18 cellular contexts compared by ENCODE assay signal in genomic region chr3:52265387-52265786, GRCh38. TPM values are rescaled to one million over a fixed set of nuclear protein-coding genes. Genes with fewer than 3 reads are reported as not detected.
A peak's percentile ranks its signal among the peaks of the same experiment; 100 is the strongest.
DNase-seq lines count a peak whose midpoint lies in the region; ATAC-seq and TF ChIP-seq lines count a peak whose summit lies in the region.
"Had no signal": no experiment of that assay in that cellular context is flagged by ENCODE, and none has a peak within 500 bp of the region (broad histone marks: within the 10 kb centered on the region; RNA-seq: fewer than 3 reads in every experiment).

No MANE protein-coding gene starts in this region.

- intact Hi-C loops in ovary (cut with DNase I), result no loop called here

- H3K27ac Mint-ChIP-seq in activated naive CD4-positive, alpha-beta T cell treated with anti-CD3 and anti-CD28 coated beads, Interleukin-2, amount 10 ng/mL, durations not matched to agents 7 days and 5 days, result peak overlapping the region; percentile 50
- H3K27ac Mint-ChIP-seq in activated naive CD8-positive, alpha-beta T cell treated with anti-CD3 and anti-CD28 coated beads for 36 hours, result peak overlapping the region; percentile 31
- peak overlapping the region; percentile 72 for H3K27ac Mint-ChIP-seq in type B pancreatic cell

- no peaks in the 10 kb centered on the region for H3K27me3 ChIP-seq in ovary
- H3K27me3 ChIP-seq: esophagus squamous epithelium, neutrophil, upper lobe of right lung had no signal

- peak; percentile 31; the same call in 1 of the 2 replicates for TF ChIP-seq RAD21 in Ishikawa (IDR thresholded peaks at IDR 0.05; ENCODE audit: low read depth)

- 91 to 96% (median 92%) methylated on average over 6 of the region's 6 CpGs for WGBS in ovary, 3 donors

- no peak for DNase-seq in activated naive CD4-positive, alpha-beta T cell treated with anti-CD3 and anti-CD28 coated beads, Interleukin-2, amount 10 ng/mL, durations not matched to agents 7 days and 5 days
- DNase-seq in activated naive CD4-positive, alpha-beta T cell treated with Interleukin-2 at 50 U/mL for 16 hours, result no peak
- DNase-seq in activated naive CD8-positive, alpha-beta T cell treated with anti-CD3 and anti-CD28 coated beads for 36 hours, result no peak
- DNase-seq in type B pancreatic cell (ENCODE audit: extremely low spot score, unreplicated experiment), result no peak
- DNase-seq in ovary, result no peak
- no peak for DNase-seq in stimulated activated naive CD4-positive, alpha-beta T cell treated with Interleukin-2 at 50 U/mL for 16 hours (lab: John Stamatoyannopoulos, UW)
- DNase-seq: esophagus squamous epithelium; left ventricle myocardium inferior; NCI-H1417; NCI-H2171 treated with DMSO at 0.1 percent for 48 hours; stimulated activated naive CD4-positive, alpha-beta T cell; upper lobe of right lung had no signal

- no peak for TF ChIP-seq POLR2A in ovary (IDR thresholded peaks at IDR 0.05)

- no peak for ATAC-seq in HG03175 (IDR thresholded peaks at IDR 0.05; ENCODE audit: unreplicated experiment)
- ATAC-seq: activated T-helper 17 cell treated with anti-CD3 and anti-CD28 coated beads, Interleukin-2, amount 50 U/mL, for 72 hours; upper lobe of right lung had no signal

- CTCF ChIA-PET in activated naive CD4-positive, alpha-beta T cell treated with anti-CD3 and anti-CD28 coated beads, Interleukin-2, amount 10 ng/mL, durations not matched to agents 7 days and 5 days (lab: Charles Lee), result no interaction called here

- H3K9me3 Mint-ChIP-seq in activated naive CD4-positive, alpha-beta T cell treated with anti-CD3 and anti-CD28 coated beads, Interleukin-2, amount 10 ng/mL, durations not matched to agents 7 days and 5 days, result no peaks in the 10 kb centered on the region
- H3K9me3 Mint-ChIP-seq in activated naive CD8-positive, alpha-beta T cell treated with anti-CD3 and anti-CD28 coated beads for 36 hours, result no peaks in the 10 kb centered on the region
- H3K9me3 Mint-ChIP-seq in type B pancreatic cell, result no peaks in the 10 kb centered on the region
- H3K9me3 Mint-ChIP-seq: activated T-helper 17 cell treated with anti-CD3 and anti-CD28 coated beads, Interleukin-2, amount 50 U/mL, for 72 hours; central memory CD8-positive, alpha-beta T cell had no signal

- peaks cover 91% of the 10 kb centered on the region for H3K4me1 Mint-ChIP-seq in activated naive CD4-positive, alpha-beta T cell treated with anti-CD3 and anti-CD28 coated beads, Interleukin-2, amount 10 ng/mL, durations not matched to agents 7 days and 5 days
- peaks cover 76% of the 10 kb centered on the region for H3K4me1 Mint-ChIP-seq in activated naive CD8-positive, alpha-beta T cell treated with anti-CD3 and anti-CD28 coated beads for 36 hours
- peaks cover 5% of the 10 kb centered on the region for H3K4me1 Mint-ChIP-seq in type B pancreatic cell (ENCODE audit: unreplicated experiment)

- peaks cover 4% of the 10 kb centered on the region for H3K4me1 ChIP-seq in ovary (ENCODE audit: insufficient read depth)

- no peaks in the 10 kb centered on the region for H3K9me3 ChIP-seq in ovary
- H3K9me3 ChIP-seq: esophagus squamous epithelium, left ventricle myocardium inferior, neutrophil, upper lobe of right lung had no signal

- no peak overlapping the region for H3K27ac ChIP-seq in ovary
- H3K27ac ChIP-seq: left ventricle myocardium inferior, RWPE1, upper lobe of right lung had no signal

- H3K36me3 ChIP-seq in ovary, result no peaks in the 10 kb centered on the region

- H3K27me3 Mint-ChIP-seq in activated naive CD4-positive, alpha-beta T cell treated with anti-CD3 and anti-CD28 coated beads, Interleukin-2, amount 10 ng/mL, durations not matched to agents 7 days and 5 days, result no peaks in the 10 kb centered on the region
- H3K27me3 Mint-ChIP-seq in activated naive CD8-positive, alpha-beta T cell treated with anti-CD3 and anti-CD28 coated beads for 36 hours, result no peaks in the 10 kb centered on the region
- H3K27me3 Mint-ChIP-seq in type B pancreatic cell, result no peaks in the 10 kb centered on the region
- H3K27me3 Mint-ChIP-seq: activated T-helper 17 cell treated with anti-CD3 and anti-CD28 coated beads, Interleukin-2, amount 50 U/mL, for 72 hours; central memory CD8-positive, alpha-beta T cell had no signal

- TF ChIP-seq EP300 in Ishikawa (IDR thresholded peaks at IDR 0.05; ENCODE audit: borderline replicate concordance), result peak; percentile 19; the same call in 1 of the 2 replicates
- no peak for TF ChIP-seq EP300 in ovary (IDR thresholded peaks at IDR 0.05)

- TF ChIP-seq CTCF in type B pancreatic cell (conservative IDR thresholded peaks at IDR 0.05) (no peak), ovary (IDR thresholded peaks at IDR 0.05) (no peak)

- peaks cover 76% of the 10 kb centered on the region for H3K36me3 Mint-ChIP-seq in activated naive CD4-positive, alpha-beta T cell treated with anti-CD3 and anti-CD28 coated beads, Interleukin-2, amount 10 ng/mL, durations not matched to agents 7 days and 5 days
- H3K36me3 Mint-ChIP-seq in activated naive CD8-positive, alpha-beta T cell treated with anti-CD3 and anti-CD28 coated beads for 36 hours, result peaks cover 80% of the 10 kb centered on the region
- H3K36me3 Mint-ChIP-seq in type B pancreatic cell, result peaks cover 46% of the 10 kb centered on the region

- H3K4me3 Mint-ChIP-seq in activated naive CD4-positive, alpha-beta T cell treated with anti-CD3 and anti-CD28 coated beads, Interleukin-2, amount 10 ng/mL, durations not matched to agents 7 days and 5 days, result no peak overlapping the region
- no peak overlapping the region for H3K4me3 Mint-ChIP-seq in activated naive CD8-positive, alpha-beta T cell treated with anti-CD3 and anti-CD28 coated beads for 36 hours
- H3K4me3 Mint-ChIP-seq in type B pancreatic cell, result no peak overlapping the region
- H3K4me3 Mint-ChIP-seq: central memory CD8-positive, alpha-beta T cell had no signal

- no peak overlapping the region for H3K4me3 ChIP-seq in ovary
- H3K4me3 ChIP-seq: esophagus squamous epithelium, left ventricle myocardium inferior, upper lobe of right lung had no signal

TF ChIP-seq in Ishikawa, 13 proteins besides CTCF, POLR2A, EP300 and RAD21:
- TF ChIP-seq, protein P1, sequence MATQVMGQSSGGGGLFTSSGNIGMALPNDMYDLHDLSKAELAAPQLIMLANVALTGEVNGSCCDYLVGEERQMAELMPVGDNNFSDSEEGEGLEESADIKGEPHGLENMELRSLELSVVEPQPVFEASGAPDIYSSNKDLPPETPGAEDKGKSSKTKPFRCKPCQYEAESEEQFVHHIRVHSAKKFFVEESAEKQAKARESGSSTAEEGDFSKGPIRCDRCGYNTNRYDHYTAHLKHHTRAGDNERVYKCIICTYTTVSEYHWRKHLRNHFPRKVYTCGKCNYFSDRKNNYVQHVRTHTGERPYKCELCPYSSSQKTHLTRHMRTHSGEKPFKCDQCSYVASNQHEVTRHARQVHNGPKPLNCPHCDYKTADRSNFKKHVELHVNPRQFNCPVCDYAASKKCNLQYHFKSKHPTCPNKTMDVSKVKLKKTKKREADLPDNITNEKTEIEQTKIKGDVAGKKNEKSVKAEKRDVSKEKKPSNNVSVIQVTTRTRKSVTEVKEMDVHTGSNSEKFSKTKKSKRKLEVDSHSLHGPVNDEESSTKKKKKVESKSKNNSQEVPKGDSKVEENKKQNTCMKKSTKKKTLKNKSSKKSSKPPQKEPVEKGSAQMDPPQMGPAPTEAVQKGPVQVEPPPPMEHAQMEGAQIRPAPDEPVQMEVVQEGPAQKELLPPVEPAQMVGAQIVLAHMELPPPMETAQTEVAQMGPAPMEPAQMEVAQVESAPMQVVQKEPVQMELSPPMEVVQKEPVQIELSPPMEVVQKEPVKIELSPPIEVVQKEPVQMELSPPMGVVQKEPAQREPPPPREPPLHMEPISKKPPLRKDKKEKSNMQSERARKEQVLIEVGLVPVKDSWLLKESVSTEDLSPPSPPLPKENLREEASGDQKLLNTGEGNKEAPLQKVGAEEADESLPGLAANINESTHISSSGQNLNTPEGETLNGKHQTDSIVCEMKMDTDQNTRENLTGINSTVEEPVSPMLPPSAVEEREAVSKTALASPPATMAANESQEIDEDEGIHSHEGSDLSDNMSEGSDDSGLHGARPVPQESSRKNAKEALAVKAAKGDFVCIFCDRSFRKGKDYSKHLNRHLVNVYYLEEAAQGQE (IDR thresholded peaks at IDR 0.05; ENCODE audit: low read depth), result no peak
- TF ChIP-seq TCF12 (IDR thresholded peaks at IDR 0.05; ENCODE audit: low read depth) (peak; percentile 31; the same call in 1 of the 2 replicates), YY1 (IDR thresholded peaks at IDR 0.05; ENCODE audit: low read depth) (no peak), CREB1 (IDR thresholded peaks at IDR 0.05; ENCODE audit: low read depth) (no peak)

RNA-seq across cellular contexts. Expression of gene WDR82, which starts 13.1 kb away (rescaled TPM):
- 100 to 1,000 TPM; 121 to 123 TPM for total RNA-seq in activated naive CD8-positive, alpha-beta T cell treated with anti-CD3 and anti-CD28 coated beads for 36 hours
- 74.2 and 96.8 TPM in 2 replicates for total RNA-seq in type B pancreatic cell (ENCODE audit: low replicate concordance)
- 100 to 1,000 TPM in 2 of 7 donors, 10 to 100 TPM in 5; 36.4 to 104 (median 95.2) TPM for total RNA-seq in ovary
- polyA plus RNA-seq in ovary, result 100 to 1,000 TPM in 1 of 2 donors, 10 to 100 TPM in 1; 55.3 to 110 TPM

RNA-seq across cellular contexts. Expression of gene PPM1M, which starts 19.8 kb away (rescaled TPM):
- total RNA-seq in activated naive CD8-positive, alpha-beta T cell treated with anti-CD3 and anti-CD28 coated beads for 36 hours, result 10 to 100 TPM; 69.7 to 74.9 TPM
- total RNA-seq in type B pancreatic cell (ENCODE audit: low replicate concordance) (5.2 and 8.0 TPM in 2 replicates), ovary (10 to 100 TPM; 15.4 to 32.4 (median 23.4) TPM)
- 10 to 100 TPM; 25.7 to 48.4 TPM for polyA plus RNA-seq in ovary

RNA-seq across cellular contexts. Expression of gene GLYCTK, which starts 22.2 kb away (rescaled TPM):
- total RNA-seq in activated naive CD8-positive, alpha-beta T cell treated with anti-CD3 and anti-CD28 coated beads for 36 hours, result 10 to 100 TPM; 16.1 to 17.2 TPM
- total RNA-seq in type B pancreatic cell (ENCODE audit: low replicate concordance) (29.7 and 50.5 TPM in 2 replicates), ovary (10 to 100 TPM in 1 of 7 donors, 1 to 10 TPM in 6; 3.7 to 12.2 (median 6.2) TPM)
- 1 to 10 TPM in 1 of 2 donors, under 1 TPM in 1; 0.83 to 6.8 TPM for polyA plus RNA-seq in ovary

RNA-seq across cellular contexts. Expression of gene TWF2, which starts 26.4 kb away (rescaled TPM):
- total RNA-seq in activated naive CD8-positive, alpha-beta T cell treated with anti-CD3 and anti-CD28 coated beads for 36 hours, result 100 to 1,000 TPM; 127 to 134 TPM
- total RNA-seq in type B pancreatic cell (ENCODE audit: low replicate concordance) (33.7 and 39.3 TPM in 2 replicates), ovary (10 to 100 TPM; 34.0 to 56.3 (median 43.3) TPM)
- 10 to 100 TPM; 14.3 to 40.7 TPM for polyA plus RNA-seq in ovary

RNA-seq across cellular contexts. Expression of gene TLR9, which starts 39.9 kb away (rescaled TPM):
- 1 to 10 TPM in 1 of 2 experiments, under 1 TPM in 1; 0.85 to 1.4 TPM for total RNA-seq in activated naive CD8-positive, alpha-beta T cell treated with anti-CD3 and anti-CD28 coated beads for 36 hours
- 0.22 TPM in 1 of 2 replicates, not detected in the other for total RNA-seq in type B pancreatic cell (ENCODE audit: low replicate concordance)
- total RNA-seq in ovary, result 1 to 10 TPM in 1 of 7 donors, under 1 TPM in 4, not detected in 2; 0.22 to 1.5 (median 0.74) TPM
- polyA plus RNA-seq in ovary, result under 1 TPM; 0.15 to 0.58 TPM
- total RNA-seq: esophagus squamous epithelium had no signal
